In the genomic region with DNA sequence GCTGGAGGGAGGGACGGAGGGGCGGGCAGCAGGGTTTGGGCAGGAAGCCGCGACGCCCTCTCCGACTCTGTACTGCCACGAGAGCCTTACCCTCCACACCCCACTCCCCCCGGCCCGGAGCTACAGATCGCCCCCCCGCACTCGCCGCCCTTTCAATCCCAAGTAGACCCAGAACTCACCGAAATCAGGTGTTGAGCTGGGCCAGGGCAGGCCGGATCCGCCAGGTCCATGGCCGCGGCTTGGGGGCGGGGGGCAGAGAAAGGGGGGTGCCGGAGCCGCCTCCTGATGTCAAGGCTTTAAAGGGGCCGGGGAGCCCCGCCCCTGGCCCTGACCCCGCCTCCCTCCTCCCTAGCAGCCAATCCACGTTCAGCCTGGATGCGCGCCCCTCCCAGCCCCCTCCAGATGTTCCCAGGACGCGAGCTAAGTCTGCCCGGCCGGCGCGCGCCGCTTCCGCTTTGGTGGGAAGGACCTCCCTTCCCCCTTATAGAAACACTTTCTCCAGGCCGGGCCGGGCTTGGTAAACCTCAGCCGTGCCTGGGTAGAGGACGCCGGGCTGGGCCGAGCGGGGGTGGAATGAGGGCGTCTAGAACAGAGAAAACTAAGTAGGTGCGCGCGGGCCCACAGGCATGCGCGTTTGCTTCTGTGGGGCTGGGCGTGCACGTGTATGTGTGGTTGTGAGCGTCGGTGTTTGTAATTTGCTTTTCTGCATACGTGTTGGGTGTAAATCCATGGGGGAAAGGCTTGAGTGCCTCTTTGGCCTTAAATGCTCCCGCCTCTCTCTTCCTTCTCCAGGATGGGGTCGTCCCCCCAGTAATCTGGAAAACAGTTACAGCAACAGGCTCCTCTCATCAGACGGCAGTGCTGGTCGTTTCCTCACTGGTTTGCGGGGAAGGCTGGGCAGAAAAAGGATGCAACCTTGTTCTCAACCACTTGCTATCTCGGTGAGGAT, we compare ENCODE assay signal across 8 cellular contexts. TPM values are rescaled to one million over a fixed set of nuclear protein-coding genes. Genes with fewer than 3 reads are reported as not detected.
A peak's percentile ranks its signal among the peaks of the same experiment; 100 is the strongest.
DNase-seq lines count a peak whose midpoint lies in the region; ATAC-seq and TF ChIP-seq lines count a peak whose summit lies in the region.

A gene with protein sequence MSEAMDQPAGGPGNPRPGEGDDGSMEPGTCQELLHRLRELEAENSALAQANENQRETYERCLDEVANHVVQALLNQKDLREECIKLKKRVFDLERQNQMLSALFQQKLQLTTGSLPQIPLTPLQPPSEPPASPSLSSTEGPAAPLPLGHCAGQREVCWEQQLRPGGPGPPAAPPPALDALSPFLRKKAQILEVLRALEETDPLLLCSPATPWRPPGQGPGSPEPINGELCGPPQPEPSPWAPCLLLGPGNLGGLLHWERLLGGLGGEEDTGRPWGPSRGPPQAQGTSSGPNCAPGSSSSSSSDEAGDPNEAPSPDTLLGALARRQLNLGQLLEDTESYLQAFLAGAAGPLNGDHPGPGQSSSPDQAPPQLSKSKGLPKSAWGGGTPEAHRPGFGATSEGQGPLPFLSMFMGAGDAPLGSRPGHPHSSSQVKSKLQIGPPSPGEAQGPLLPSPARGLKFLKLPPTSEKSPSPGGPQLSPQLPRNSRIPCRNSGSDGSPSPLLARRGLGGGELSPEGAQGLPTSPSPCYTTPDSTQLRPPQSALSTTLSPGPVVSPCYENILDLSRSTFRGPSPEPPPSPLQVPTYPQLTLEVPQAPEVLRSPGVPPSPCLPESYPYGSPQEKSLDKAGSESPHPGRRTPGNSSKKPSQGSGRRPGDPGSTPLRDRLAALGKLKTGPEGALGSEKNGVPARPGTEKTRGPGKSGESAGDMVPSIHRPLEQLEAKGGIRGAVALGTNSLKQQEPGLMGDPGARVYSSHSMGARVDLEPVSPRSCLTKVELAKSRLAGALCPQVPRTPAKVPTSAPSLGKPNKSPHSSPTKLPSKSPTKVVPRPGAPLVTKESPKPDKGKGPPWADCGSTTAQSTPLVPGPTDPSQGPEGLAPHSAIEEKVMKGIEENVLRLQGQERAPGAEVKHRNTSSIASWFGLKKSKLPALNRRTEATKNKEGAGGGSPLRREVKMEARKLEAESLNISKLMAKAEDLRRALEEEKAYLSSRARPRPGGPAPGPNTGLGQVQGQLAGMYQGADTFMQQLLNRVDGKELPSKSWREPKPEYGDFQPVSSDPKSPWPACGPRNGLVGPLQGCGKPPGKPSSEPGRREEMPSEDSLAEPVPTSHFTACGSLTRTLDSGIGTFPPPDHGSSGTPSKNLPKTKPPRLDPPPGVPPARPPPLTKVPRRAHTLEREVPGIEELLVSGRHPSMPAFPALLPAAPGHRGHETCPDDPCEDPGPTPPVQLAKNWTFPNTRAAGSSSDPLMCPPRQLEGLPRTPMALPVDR (N-terminal part only) (minus strand): TSS at position 271 of the 949 bp plus-strand sequence. CDS start 24,369 bp downstream, outside the sequence.

- CTCF ChIA-PET in AG04450 (lab: Charles Lee), result interaction anchor here (0.6 to 3.1 kb wide), 4 partner anchors 7 to 87 kb away, joined by 3 to 11 read pairs (median 4); a partner anchor contains a TSS

- H3K27ac ChIP-seq in AG04450 (ENCODE audit: low read depth, low read length), result peak within 1 kb of the TSS; percentile 90

- H3K27me3 ChIP-seq in AG04450 (ENCODE audit: control insufficient read depth, insufficient read depth, low read length), result no peaks in the 10 kb centered on the region

- no peak for TF ChIP-seq CTCF in AG04450 (IDR thresholded peaks at IDR 0.05; ENCODE audit: low read depth, low read length)

- H3K4me3 ChIP-seq in AG04450 (ENCODE audit: low read depth, low read length), result peak within 1 kb of the TSS; percentile 86

- POLR2A ChIA-PET in AG04450 (lab: Yijun Ruan, JAX), result interaction anchor here (0.5 to 2.5 kb wide), 16 partner anchors 11 to 681 kb away, joined by 3 to 23 read pairs (median 6); a partner anchor contains a TSS

- DNase-seq in AG04450 (ENCODE audit: low read depth, low spot score) (peak; percentile 96), NCI-H226 (peak; percentile 97), iris pigment epithelial cell (ENCODE audit: low read depth) (peak; percentile 98)
- DNase-seq in activated CD4-positive, CD25-positive, alpha-beta regulatory T cell (lab: John Stamatoyannopoulos, UW), result peak; percentile 85 to 89 (median 87)
- DNase-seq in central memory CD4-positive, alpha-beta T cell, result peak; percentile 90
- peak; percentile 88 to 94 for DNase-seq in stimulated activated CD4-positive, alpha-beta T cell treated with anti-CD3 and anti-CD28 coated beads, Interleukin-12 subunit alpha, Interleukin-12 subunit beta, amount 100 ng/mL, for 24 hours (ENCODE audit: low read depth in 2 of 2)

- H3K9me3 ChIP-seq in AG04450 (ENCODE audit: control insufficient read depth, insufficient read depth, low read length), result no peaks in the 10 kb centered on the region; the same call in 1 of the 2 replicates

- peak; percentile 85 for ATAC-seq in GM18909 (IDR thresholded peaks at IDR 0.05; ENCODE audit: poor library complexity, unreplicated experiment)
- peak; percentile 84 for ATAC-seq in HG03175 (IDR thresholded peaks at IDR 0.05; ENCODE audit: unreplicated experiment)

RNA-seq across cellular contexts. Expression of the gene that starts here (rescaled TPM):
- 5.6 and 7.3 TPM in 2 replicates for polyA plus RNA-seq in AG04450 (2011; rRNA removed)
- 15.9 and 16.0 TPM in 2 replicates for polyA minus RNA-seq in AG04450 (2011; rRNA and poly(A)+ RNA removed)

Comparison
In these comparisons a context has a peak if more than half of its experiments do, and no peak if none do; other contexts are left out.
1. Peak in every context shown above with its lines: DNase-seq, ATAC-seq, H3K4me3 ChIP-seq and H3K27ac ChIP-seq.